ENCODE assay signal across 1 cellular context in the genomic region with DNA sequence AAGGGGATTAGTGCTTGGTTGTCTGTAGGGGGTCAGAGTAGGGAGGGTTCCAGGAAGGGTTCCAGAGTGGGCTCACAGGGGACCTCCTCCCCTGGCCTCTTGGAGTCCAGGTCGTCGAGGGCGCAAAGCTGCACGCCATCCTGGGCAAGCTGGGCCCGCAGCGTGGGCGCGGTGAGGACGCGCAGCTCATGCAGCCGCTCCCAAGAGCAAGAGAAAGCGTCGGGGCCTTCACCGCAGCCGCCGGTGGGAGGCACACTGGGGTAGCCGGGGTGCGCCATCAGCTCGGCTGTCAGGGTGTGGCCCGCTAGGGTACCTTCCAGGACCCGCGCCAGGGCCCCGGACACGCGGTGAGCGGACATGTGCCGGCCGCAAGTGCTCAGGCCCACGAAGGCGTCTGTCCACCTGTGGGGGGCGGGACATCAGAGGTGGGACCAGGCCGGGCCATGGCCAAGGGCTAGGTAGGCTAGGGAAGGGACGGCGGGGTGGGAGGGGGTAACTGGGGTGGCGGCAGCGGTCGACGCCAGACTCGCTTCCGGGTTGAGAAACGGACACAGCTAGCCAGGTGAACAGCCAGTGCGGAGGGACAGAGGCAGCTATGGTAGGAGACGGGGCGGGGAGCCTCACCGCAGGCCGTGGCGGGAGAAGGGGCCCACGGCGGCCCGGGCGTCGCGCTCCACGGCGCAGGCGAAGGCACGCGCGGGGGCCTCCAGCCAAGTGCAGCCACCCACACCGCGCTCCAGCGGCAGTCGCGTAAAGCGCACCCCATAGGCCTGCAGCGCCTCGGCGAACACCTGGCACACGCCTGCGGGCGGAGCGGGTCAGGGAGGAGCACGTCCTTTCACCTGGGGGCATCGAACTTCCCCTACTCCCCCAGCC.
TF ChIP-seq lines count a peak whose summit lies in the region.

No MANE protein-coding gene starts in this region.

TF ChIP-seq in WTC11, 78 proteins besides CTCF, POLR2A, EP300 and RAD21 (continued from another document):
- TF ChIP-seq, protein P1, sequence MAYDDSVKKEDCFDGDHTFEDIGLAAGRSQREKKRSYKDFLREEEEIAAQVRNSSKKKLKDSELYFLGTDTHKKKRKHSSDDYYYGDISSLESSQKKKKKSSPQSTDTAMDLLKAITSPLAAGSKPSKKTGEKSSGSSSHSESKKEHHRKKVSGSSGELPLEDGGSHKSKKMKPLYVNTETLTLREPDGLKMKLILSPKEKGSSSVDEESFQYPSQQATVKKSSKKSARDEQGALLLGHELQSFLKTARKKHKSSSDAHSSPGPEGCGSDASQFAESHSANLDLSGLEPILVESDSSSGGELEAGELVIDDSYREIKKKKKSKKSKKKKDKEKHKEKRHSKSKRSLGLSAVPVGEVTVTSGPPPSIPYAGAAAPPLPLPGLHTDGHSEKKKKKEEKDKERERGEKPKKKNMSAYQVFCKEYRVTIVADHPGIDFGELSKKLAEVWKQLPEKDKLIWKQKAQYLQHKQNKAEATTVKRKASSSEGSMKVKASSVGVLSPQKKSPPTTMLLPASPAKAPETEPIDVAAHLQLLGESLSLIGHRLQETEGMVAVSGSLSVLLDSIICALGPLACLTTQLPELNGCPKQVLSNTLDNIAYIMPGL (CRISPR knock-in tag; IDR thresholded peaks at IDR 0.05): no peak
TF ChIP-seq in WTC11: peak in this region for 1.
